Comparison of ENCODE assay signal across 8 cellular contexts in genomic region chr1:73998348-73998959, GRCh38.
DNase-seq lines count a peak whose midpoint lies in the region; ATAC-seq lines count a peak whose summit lies in the region.

No MANE protein-coding gene starts in this region.

- ATAC-seq in HG02981 (IDR thresholded peaks at IDR 0.05; ENCODE audit: unreplicated experiment) (peak; percentile 59), HG02588 (IDR thresholded peaks at IDR 0.05; ENCODE audit: unreplicated experiment) (no peak)

- DNase-seq in NCI-H2171 treated with DMSO at 0.1 percent for 48 hours (lab: John Stamatoyannopoulos, UW) = peak; percentile 61
- no peak for DNase-seq in NCI-H2171 (lab: John Stamatoyannopoulos, UW)
- peak; percentile 76 for DNase-seq in NCI-H345 treated with DMSO at 0.1 percent for 48 hours (lab: John Stamatoyannopoulos, UW; ENCODE audit: unreplicated experiment)
- peak; percentile 93 for DNase-seq in cerebellar cortex (ENCODE audit: low spot score)
- DNase-seq in middle frontal gyrus (ENCODE audit: extremely low spot score, low spot score) = peak; percentile 58
- no peak for DNase-seq in activated naive CD4-positive, alpha-beta T cell treated with Interleukin-2 at 50 U/mL for 16 hours

Comparison
In these comparisons a context has a peak if more than half of its experiments do, and no peak if none do; other contexts are left out.
1. DNase-seq: peak in NCI-H2171 treated with DMSO at 0.1 percent for 48 hours (single experiment), NCI-H345 treated with DMSO at 0.1 percent for 48 hours (single experiment), cerebellar cortex (single experiment) and middle frontal gyrus (single experiment); none in NCI-H2171 (single experiment) and activated naive CD4-positive, alpha-beta T cell treated with Interleukin-2 at 50 U/mL for 16 hours (single experiment).